Comparison of ENCODE assay signal across 18 cellular contexts in genomic region chr2:239605409-239605808, GRCh38.
"Had no signal": no experiment of that assay in that cellular context is flagged by ENCODE, and none has a peak within 500 bp of the region (broad histone marks: within the 10 kb centered on the region; RNA-seq: fewer than 3 reads in every experiment).

No MANE protein-coding gene starts in this region.

- H3K4me3 ChIP-seq: SJSA1, SK-N-MC had no signal

- H3K27ac ChIP-seq: SJSA1, SK-N-MC had no signal

- H3K36me3 ChIP-seq: SJSA1 had no signal

- H3K4me1 ChIP-seq: SJSA1 had no signal

- H3K9me3 ChIP-seq: SJSA1 had no signal

- FAIRE-seq: HTR-8/SVneo, RCC 7860 had no signal

- DNase-seq: NCI-H1092, NCI-H1105 treated with DMSO at 0.1 percent for 48 hours, NCI-H1417 treated with DMSO at 0.1 percent for 48 hours, NCI-H146, NCI-H1694 treated with DMSO at 0.1 percent for 48 hours, NCI-H1930, NCI-H2081, NCI-H2107, NCI-H2227 treated with DMSO at 0.1 percent for 48 hours, NCI-H524, NCI-H526 treated with DMSO at 0.1 percent for 48 hours, NCI-H748 treated with DMSO at 0.1 percent for 48 hours, Right ventricle myocardium superior, RPMI8226 had no signal
